Comparison of ENCODE assay signal across 11 cellular contexts in genomic region chr7:30240401-30240800, GRCh38. TPM values are rescaled to one million over a fixed set of nuclear protein-coding genes. Genes with fewer than 3 reads are reported as not detected.
DNase-seq lines count a peak whose midpoint lies in the region; ATAC-seq and TF ChIP-seq lines count a peak whose summit lies in the region.
"Had no signal": no experiment of that assay in that cellular context is flagged by ENCODE, and none has a peak within 500 bp of the region (broad histone marks: within the 10 kb centered on the region; RNA-seq: fewer than 3 reads in every experiment).

No MANE protein-coding gene starts in this region.

- no peak for TF ChIP-seq EP300 in transverse colon (IDR thresholded peaks at IDR 0.05; ENCODE audit: low read depth)

- H3K9me3 ChIP-seq in SJCRH30 (replicated peaks) (peaks cover 8% of the 10 kb centered on the region; the same call in 1 of the 2 replicates), transverse colon (no peaks in the 10 kb centered on the region)

- TF ChIP-seq CTCF in AG10803 (conservative IDR thresholded peaks at IDR 0.05; ENCODE audit: low read length) (no peak), dorsolateral prefrontal cortex (IDR thresholded peaks at IDR 0.05 in 54 of 56, conservative IDR thresholded peaks at IDR 0.05 in 2 of 56; ENCODE audit: low read depth in 1 of 56, partially characterized antibody in 56 of 56) (no peak), transverse colon (IDR thresholded peaks at IDR 0.05) (no peak)

- intact Hi-C loops in left ventricle myocardium superior (cut with micrococcal nuclease) (no loop called here), dorsolateral prefrontal cortex (cut with DNase I) (no loop called here), transverse colon (cut with DNase I; ENCODE audit: low total_unique reads) (no loop called here)

- H3K27me3 ChIP-seq in SJCRH30 = no peaks in the 10 kb centered on the region
- H3K27me3 ChIP-seq in dorsolateral prefrontal cortex = no peaks in the 10 kb centered on the region
- H3K27me3 ChIP-seq in transverse colon = no peaks in the 10 kb centered on the region

- ATAC-seq in GM19452 (IDR thresholded peaks at IDR 0.05; ENCODE audit: unreplicated experiment) = peak; percentile 36
- peak; percentile 81 for ATAC-seq in left ventricle myocardium superior
- ATAC-seq: activated CD8-positive, alpha-beta T cell treated with anti-CD3 and anti-CD28 coated beads, Interleukin-2, amount 10 ng/mL, durations not matched to agents 7 days and 5 days had no signal

- H3K27ac ChIP-seq in SJCRH30 (no peak overlapping the region), dorsolateral prefrontal cortex (no peak overlapping the region), transverse colon (no peak overlapping the region)

- H3K4me3 ChIP-seq in AG10803 (ENCODE audit: low read length) (no peak overlapping the region), SJCRH30 (no peak overlapping the region), dorsolateral prefrontal cortex (no peak overlapping the region), transverse colon (no peak overlapping the region)
- H3K4me3 ChIP-seq: skin epidermis had no signal

- in situ Hi-C loops in transverse colon (cut with MboI; ENCODE audit: low pct_ligation_motif_present in 1 of 4, low pct_unique_long_range_greater_than_20kb in 1 of 4, low sequenced_read_pairs in 3 of 4) = no loop called here

- TF ChIP-seq POLR2A in transverse colon (IDR thresholded peaks at IDR 0.05) = no peak

- no peaks in the 10 kb centered on the region for H3K36me3 ChIP-seq in SJCRH30
- H3K36me3 ChIP-seq in transverse colon = no peaks in the 10 kb centered on the region

- 60 to 65% methylated on average over 1 to 2 of the region's 2 CpGs for WGBS in transverse colon (ENCODE audit: low coverage in 1 of 2), 2 donors

- DNase-seq in AG10803 (ENCODE audit: low read depth) = peak; percentile 42
- peak; percentile 80 to 90 for DNase-seq in SJCRH30
- DNase-seq in left ventricle myocardium superior = no peak
- DNase-seq in NCI-H524 (lab: John Stamatoyannopoulos, UW) = no peak
- no peak for DNase-seq in dorsolateral prefrontal cortex
- DNase-seq in transverse colon = no peak
- DNase-seq in stimulated activated naive CD4-positive, alpha-beta T cell (lab: John Stamatoyannopoulos, UW) = no peak
- DNase-seq: activated CD8-positive, alpha-beta T cell treated with anti-CD3 and anti-CD28 coated beads, Interleukin-2, amount 10 ng/mL, durations not matched to agents 7 days and 5 days; NCI-H1105 treated with DMSO at 0.1 percent for 48 hours had no signal

- peaks cover 37% of the 10 kb centered on the region for H3K4me1 ChIP-seq in SJCRH30
- peaks cover 0 to 13% (median 9%) of the 10 kb centered on the region in 4 donors for H3K4me1 ChIP-seq in transverse colon

RNA-seq across cellular contexts. Expression of gene ZNRF2, which starts 44.0 kb away (rescaled TPM):
- total RNA-seq in SJCRH30 (2014; rRNA removed; shearing (Covaris generic)) = 31.1 and 35.2 TPM in 2 replicates
- total RNA-seq in left ventricle myocardium superior = 8.6 TPM
- total RNA-seq in dorsolateral prefrontal cortex = 10 to 100 TPM; 11.4 to 24.8 (median 16.7) TPM
- 10 to 100 TPM; 60.8 to 83.0 (median 69.6) TPM for total RNA-seq in transverse colon

Comparison
In these comparisons a context has a peak if more than half of its experiments do, and no peak if none do; other contexts are left out.
1. DNase-seq: peak in AG10803 (single experiment) and SJCRH30 (2 of 2); none in left ventricle myocardium superior (single experiment), NCI-H524 (0 of 2), dorsolateral prefrontal cortex (0 of 10), transverse colon (single experiment) and stimulated activated naive CD4-positive, alpha-beta T cell (0 of 6).